Comparison of ENCODE assay signal across 1 cellular context in the genomic region with DNA sequence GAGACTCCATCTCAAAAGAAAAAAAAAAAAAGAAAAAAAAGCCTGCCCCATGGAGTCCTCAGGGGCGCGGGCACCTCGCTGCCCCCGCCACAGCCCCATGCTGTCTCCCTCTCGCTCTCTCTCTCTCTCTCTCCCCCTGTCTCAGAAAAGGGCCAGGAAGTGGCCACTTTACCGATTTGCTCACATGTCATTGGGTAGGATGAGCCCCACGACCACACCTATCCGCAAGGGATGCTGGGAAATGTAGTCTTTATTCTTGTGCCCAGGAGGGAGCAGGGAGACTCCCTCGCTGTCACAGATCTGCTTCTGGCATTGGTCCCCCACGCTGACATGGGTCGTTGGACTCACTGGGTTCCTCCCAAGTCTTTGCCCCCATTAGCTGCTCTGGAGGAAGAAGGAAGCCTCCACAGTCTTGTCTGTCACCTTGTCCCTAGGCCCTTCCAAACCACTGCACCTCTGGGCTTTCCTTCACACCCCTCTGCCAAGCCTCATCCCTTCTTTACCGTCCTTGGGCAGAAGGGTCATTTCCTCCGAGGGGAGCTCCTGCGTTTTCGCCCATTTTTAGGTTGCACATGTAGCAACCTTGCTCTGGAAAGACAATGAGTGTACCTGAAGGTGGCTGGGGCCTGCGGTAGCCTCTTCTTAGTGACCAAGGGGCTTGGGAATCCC.
TF ChIP-seq lines count a peak whose summit lies in the region.

No MANE protein-coding gene starts in this region.

TF ChIP-seq in GM12878, 131 proteins besides CTCF, POLR2A, EP300 and RAD21:
- no peak for TF ChIP-seq ZNF24 (IDR thresholded peaks at IDR 0.05)
- TF ChIP-seq HCFC1 (IDR thresholded peaks at IDR 0.05; ENCODE audit: low read length), result peak; percentile 48; the same call in 1 of the 2 replicates
- TF ChIP-seq NR2C1 (IDR thresholded peaks at IDR 0.05), result no peak
- TF ChIP-seq RUNX3 (IDR thresholded peaks at IDR 0.05; ENCODE audit: low read length), result peak; percentile 32; the same call in 1 of the 2 replicates
- TF ChIP-seq, protein P1, sequence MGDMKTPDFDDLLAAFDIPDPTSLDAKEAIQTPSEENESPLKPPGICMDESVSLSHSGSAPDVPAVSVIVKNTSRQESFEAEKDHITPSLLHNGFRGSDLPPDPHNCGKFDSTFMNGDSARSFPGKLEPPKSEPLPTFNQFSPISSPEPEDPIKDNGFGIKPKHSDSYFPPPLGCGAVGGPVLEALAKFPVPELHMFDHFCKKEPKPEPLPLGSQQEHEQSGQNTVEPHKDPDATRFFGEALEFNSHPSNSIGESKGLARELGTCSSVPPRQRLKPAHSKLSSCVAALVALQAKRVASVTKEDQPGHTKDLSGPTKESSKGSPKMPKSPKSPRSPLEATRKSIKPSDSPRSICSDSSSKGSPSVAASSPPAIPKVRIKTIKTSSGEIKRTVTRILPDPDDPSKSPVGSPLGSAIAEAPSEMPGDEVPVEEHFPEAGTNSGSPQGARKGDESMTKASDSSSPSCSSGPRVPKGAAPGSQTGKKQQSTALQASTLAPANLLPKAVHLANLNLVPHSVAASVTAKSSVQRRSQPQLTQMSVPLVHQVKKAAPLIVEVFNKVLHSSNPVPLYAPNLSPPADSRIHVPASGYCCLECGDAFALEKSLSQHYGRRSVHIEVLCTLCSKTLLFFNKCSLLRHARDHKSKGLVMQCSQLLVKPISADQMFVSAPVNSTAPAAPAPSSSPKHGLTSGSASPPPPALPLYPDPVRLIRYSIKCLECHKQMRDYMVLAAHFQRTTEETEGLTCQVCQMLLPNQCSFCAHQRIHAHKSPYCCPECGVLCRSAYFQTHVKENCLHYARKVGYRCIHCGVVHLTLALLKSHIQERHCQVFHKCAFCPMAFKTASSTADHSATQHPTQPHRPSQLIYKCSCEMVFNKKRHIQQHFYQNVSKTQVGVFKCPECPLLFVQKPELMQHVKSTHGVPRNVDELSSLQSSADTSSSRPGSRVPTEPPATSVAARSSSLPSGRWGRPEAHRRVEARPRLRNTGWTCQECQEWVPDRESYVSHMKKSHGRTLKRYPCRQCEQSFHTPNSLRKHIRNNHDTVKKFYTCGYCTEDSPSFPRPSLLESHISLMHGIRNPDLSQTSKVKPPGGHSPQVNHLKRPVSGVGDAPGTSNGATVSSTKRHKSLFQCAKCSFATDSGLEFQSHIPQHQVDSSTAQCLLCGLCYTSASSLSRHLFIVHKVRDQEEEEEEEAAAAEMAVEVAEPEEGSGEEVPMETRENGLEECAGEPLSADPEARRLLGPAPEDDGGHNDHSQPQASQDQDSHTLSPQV (IDR thresholded peaks at IDR 0.05), result no peak
- TF ChIP-seq YY1 (IDR thresholded peaks at IDR 0.05; ENCODE audit: low read depth, low read length), result no peak
- no peak for TF ChIP-seq SRF (IDR thresholded peaks at IDR 0.05; ENCODE audit: low read depth in 2 of 2, low read length in 2 of 2)
- TF ChIP-seq CBX3 (IDR thresholded peaks at IDR 0.05; ENCODE audit: borderline replicate concordance, low read depth), result no peak
- peak; percentile 62 for TF ChIP-seq SIX5 (IDR thresholded peaks at IDR 0.05; ENCODE audit: low read depth, low read length, severe bottlenecking)
- TF ChIP-seq, protein P2, sequence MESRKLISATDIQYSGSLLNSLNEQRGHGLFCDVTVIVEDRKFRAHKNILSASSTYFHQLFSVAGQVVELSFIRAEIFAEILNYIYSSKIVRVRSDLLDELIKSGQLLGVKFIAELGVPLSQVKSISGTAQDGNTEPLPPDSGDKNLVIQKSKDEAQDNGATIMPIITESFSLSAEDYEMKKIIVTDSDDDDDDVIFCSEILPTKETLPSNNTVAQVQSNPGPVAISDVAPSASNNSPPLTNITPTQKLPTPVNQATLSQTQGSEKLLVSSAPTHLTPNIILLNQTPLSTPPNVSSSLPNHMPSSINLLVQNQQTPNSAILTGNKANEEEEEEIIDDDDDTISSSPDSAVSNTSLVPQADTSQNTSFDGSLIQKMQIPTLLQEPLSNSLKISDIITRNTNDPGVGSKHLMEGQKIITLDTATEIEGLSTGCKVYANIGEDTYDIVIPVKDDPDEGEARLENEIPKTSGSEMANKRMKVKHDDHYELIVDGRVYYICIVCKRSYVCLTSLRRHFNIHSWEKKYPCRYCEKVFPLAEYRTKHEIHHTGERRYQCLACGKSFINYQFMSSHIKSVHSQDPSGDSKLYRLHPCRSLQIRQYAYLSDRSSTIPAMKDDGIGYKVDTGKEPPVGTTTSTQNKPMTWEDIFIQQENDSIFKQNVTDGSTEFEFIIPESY (IDR thresholded peaks at IDR 0.05), result no peak
- TF ChIP-seq, protein P3, sequence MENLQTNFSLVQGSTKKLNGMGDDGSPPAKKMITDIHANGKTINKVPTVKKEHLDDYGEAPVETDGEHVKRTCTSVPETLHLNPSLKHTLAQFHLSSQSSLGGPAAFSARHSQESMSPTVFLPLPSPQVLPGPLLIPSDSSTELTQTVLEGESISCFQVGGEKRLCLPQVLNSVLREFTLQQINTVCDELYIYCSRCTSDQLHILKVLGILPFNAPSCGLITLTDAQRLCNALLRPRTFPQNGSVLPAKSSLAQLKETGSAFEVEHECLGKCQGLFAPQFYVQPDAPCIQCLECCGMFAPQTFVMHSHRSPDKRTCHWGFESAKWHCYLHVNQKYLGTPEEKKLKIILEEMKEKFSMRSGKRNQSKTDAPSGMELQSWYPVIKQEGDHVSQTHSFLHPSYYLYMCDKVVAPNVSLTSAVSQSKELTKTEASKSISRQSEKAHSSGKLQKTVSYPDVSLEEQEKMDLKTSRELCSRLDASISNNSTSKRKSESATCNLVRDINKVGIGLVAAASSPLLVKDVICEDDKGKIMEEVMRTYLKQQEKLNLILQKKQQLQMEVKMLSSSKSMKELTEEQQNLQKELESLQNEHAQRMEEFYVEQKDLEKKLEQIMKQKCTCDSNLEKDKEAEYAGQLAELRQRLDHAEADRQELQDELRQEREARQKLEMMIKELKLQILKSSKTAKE (IDR thresholded peaks at IDR 0.05; ENCODE audit: low read depth, poor library complexity, severe bottlenecking), result no peak
- TF ChIP-seq TBL1XR1 (IDR thresholded peaks at IDR 0.05; ENCODE audit: low read depth, low read length), result no peak
- TF ChIP-seq IKZF1 (conservative IDR thresholded peaks at IDR 0.05), result no peak
- TF ChIP-seq, protein P4, sequence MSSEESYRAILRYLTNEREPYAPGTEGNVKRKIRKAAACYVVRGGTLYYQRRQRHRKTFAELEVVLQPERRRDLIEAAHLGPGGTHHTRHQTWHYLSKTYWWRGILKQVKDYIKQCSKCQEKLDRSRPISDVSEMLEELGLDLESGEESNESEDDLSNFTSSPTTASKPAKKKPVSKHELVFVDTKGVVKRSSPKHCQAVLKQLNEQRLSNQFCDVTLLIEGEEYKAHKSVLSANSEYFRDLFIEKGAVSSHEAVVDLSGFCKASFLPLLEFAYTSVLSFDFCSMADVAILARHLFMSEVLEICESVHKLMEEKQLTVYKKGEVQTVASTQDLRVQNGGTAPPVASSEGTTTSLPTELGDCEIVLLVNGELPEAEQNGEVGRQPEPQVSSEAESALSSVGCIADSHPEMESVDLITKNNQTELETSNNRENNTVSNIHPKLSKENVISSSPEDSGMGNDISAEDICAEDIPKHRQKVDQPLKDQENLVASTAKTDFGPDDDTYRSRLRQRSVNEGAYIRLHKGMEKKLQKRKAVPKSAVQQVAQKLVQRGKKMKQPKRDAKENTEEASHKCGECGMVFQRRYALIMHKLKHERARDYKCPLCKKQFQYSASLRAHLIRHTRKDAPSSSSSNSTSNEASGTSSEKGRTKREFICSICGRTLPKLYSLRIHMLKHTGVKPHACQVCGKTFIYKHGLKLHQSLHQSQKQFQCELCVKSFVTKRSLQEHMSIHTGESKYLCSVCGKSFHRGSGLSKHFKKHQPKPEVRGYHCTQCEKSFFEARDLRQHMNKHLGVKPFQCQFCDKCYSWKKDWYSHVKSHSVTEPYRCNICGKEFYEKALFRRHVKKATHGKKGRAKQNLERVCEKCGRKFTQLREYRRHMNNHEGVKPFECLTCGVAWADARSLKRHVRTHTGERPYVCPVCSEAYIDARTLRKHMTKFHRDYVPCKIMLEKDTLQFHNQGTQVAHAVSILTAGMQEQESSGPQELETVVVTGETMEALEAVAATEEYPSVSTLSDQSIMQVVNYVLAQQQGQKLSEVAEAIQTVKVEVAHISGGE (CRISPR knock-in tag; IDR thresholded peaks at IDR 0.05), result no peak
- TF ChIP-seq, protein P5, sequence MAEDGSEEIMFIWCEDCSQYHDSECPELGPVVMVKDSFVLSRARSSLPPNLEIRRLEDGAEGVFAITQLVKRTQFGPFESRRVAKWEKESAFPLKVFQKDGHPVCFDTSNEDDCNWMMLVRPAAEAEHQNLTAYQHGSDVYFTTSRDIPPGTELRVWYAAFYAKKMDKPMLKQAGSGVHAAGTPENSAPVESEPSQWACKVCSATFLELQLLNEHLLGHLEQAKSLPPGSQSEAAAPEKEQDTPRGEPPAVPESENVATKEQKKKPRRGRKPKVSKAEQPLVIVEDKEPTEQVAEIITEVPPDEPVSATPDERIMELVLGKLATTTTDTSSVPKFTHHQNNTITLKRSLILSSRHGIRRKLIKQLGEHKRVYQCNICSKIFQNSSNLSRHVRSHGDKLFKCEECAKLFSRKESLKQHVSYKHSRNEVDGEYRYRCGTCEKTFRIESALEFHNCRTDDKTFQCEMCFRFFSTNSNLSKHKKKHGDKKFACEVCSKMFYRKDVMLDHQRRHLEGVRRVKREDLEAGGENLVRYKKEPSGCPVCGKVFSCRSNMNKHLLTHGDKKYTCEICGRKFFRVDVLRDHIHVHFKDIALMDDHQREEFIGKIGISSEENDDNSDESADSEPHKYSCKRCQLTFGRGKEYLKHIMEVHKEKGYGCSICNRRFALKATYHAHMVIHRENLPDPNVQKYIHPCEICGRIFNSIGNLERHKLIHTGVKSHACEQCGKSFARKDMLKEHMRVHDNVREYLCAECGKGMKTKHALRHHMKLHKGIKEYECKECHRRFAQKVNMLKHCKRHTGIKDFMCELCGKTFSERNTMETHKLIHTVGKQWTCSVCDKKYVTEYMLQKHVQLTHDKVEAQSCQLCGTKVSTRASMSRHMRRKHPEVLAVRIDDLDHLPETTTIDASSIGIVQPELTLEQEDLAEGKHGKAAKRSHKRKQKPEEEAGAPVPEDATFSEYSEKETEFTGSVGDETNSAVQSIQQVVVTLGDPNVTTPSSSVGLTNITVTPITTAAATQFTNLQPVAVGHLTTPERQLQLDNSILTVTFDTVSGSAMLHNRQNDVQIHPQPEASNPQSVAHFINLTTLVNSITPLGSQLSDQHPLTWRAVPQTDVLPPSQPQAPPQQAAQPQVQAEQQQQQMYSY (CRISPR knock-in tag; IDR thresholded peaks at IDR 0.05), result no peak
- TF ChIP-seq RCOR1 (conservative IDR thresholded peaks at IDR 0.05; ENCODE audit: low read depth, low read length), result no peak
- TF ChIP-seq, protein P6, sequence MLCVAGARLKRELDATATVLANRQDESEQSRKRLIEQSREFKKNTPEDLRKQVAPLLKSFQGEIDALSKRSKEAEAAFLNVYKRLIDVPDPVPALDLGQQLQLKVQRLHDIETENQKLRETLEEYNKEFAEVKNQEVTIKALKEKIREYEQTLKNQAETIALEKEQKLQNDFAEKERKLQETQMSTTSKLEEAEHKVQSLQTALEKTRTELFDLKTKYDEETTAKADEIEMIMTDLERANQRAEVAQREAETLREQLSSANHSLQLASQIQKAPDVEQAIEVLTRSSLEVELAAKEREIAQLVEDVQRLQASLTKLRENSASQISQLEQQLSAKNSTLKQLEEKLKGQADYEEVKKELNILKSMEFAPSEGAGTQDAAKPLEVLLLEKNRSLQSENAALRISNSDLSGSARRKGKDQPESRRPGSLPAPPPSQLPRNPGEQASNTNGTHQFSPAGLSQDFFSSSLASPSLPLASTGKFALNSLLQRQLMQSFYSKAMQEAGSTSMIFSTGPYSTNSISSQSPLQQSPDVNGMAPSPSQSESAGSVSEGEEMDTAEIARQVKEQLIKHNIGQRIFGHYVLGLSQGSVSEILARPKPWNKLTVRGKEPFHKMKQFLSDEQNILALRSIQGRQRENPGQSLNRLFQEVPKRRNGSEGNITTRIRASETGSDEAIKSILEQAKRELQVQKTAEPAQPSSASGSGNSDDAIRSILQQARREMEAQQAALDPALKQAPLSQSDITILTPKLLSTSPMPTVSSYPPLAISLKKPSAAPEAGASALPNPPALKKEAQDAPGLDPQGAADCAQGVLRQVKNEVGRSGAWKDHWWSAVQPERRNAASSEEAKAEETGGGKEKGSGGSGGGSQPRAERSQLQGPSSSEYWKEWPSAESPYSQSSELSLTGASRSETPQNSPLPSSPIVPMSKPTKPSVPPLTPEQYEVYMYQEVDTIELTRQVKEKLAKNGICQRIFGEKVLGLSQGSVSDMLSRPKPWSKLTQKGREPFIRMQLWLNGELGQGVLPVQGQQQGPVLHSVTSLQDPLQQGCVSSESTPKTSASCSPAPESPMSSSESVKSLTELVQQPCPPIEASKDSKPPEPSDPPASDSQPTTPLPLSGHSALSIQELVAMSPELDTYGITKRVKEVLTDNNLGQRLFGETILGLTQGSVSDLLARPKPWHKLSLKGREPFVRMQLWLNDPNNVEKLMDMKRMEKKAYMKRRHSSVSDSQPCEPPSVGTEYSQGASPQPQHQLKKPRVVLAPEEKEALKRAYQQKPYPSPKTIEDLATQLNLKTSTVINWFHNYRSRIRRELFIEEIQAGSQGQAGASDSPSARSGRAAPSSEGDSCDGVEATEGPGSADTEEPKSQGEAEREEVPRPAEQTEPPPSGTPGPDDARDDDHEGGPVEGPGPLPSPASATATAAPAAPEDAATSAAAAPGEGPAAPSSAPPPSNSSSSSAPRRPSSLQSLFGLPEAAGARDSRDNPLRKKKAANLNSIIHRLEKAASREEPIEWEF (IDR thresholded peaks at IDR 0.05; ENCODE audit: insufficient replicate concordance, low read depth, low read length), result no peak
- TF ChIP-seq WRNIP1 (IDR thresholded peaks at IDR 0.05; ENCODE audit: borderline replicate concordance, low read depth, low read length), result no peak
- no peak for TF ChIP-seq ASH2L (IDR thresholded peaks at IDR 0.05; ENCODE audit: borderline replicate concordance, low read depth)
- no peak for TF ChIP-seq RELA (IDR thresholded peaks at IDR 0.05; ENCODE audit: borderline replicate concordance, partially characterized antibody)
- TF ChIP-seq, protein P7, sequence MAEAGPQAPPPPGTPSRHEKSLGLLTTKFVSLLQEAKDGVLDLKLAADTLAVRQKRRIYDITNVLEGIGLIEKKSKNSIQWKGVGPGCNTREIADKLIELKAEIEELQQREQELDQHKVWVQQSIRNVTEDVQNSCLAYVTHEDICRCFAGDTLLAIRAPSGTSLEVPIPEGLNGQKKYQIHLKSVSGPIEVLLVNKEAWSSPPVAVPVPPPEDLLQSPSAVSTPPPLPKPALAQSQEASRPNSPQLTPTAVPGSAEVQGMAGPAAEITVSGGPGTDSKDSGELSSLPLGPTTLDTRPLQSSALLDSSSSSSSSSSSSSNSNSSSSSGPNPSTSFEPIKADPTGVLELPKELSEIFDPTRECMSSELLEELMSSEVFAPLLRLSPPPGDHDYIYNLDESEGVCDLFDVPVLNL (IDR thresholded peaks at IDR 0.05; ENCODE audit: low read depth, low read length), result no peak
- no peak for TF ChIP-seq POLR2AphosphoS5 (IDR thresholded peaks at IDR 0.05; ENCODE audit: low read length)
- TF ChIP-seq CHD4 (IDR thresholded peaks at IDR 0.05), result no peak
TF ChIP-seq in GM12878: peak in this region for 3.
